ENCODE assay signal across 2 cellular contexts in genomic region chr22:40407831-40408717, GRCh38.
TF ChIP-seq lines count a peak whose summit lies in the region.

No MANE protein-coding gene starts in this region.

TF ChIP-seq in GM12891, 5 proteins besides CTCF, POLR2A, EP300 and RAD21 (continued from another document):
- TF ChIP-seq PAX5 (IDR thresholded peaks at IDR 0.05; ENCODE audit: insufficient read depth, low read length, severe bottlenecking): no peak
- no peak for TF ChIP-seq POLR2AphosphoS5 (IDR thresholded peaks at IDR 0.05; ENCODE audit: low read depth, low read length)
TF ChIP-seq in GM12891: peak in this region for 0.

TF ChIP-seq in GM12878, 131 proteins besides CTCF, POLR2A, EP300 and RAD21 (continued from another document):
- no peak for TF ChIP-seq ATF3 (IDR thresholded peaks at IDR 0.05; ENCODE audit: borderline replicate concordance, extremely low read depth, low read depth, low read length)
- no peak for TF ChIP-seq ZNF687 (IDR thresholded peaks at IDR 0.05)
- no peak for TF ChIP-seq SMAD1 (IDR thresholded peaks at IDR 0.05; ENCODE audit: low read depth, partially characterized antibody)
- TF ChIP-seq ZBTB11 (CRISPR knock-in tag; IDR thresholded peaks at IDR 0.05): no peak
- TF ChIP-seq IKZF2 (IDR thresholded peaks at IDR 0.05): no peak
- TF ChIP-seq RBBP5 (conservative IDR thresholded peaks at IDR 0.05): no peak
- TF ChIP-seq HDAC2 (IDR thresholded peaks at IDR 0.05): no peak
- TF ChIP-seq E2F4 (IDR thresholded peaks at IDR 0.05; ENCODE audit: low read depth, low read length): no peak
- TF ChIP-seq IRF4 (IDR thresholded peaks at IDR 0.05; ENCODE audit: low read depth, low read length): no peak
- 0 out of 2 replicates have a peak, but pooled peaks have one; percentile 36 for TF ChIP-seq SMAD5 (IDR thresholded peaks at IDR 0.05; ENCODE audit: low read depth)
- TF ChIP-seq EGR1 (IDR thresholded peaks at IDR 0.05; ENCODE audit: borderline replicate concordance in 1 of 2, low read depth in 2 of 2, low read length in 2 of 2): no peak
- no peak for TF ChIP-seq PRDM15 (CRISPR knock-in tag; IDR thresholded peaks at IDR 0.05)
- peak; percentile 14; the same call in 1 of the 2 replicates for TF ChIP-seq PML (IDR thresholded peaks at IDR 0.05; ENCODE audit: low read length)
- TF ChIP-seq ZBTB33 (IDR thresholded peaks at IDR 0.05): no peak
